ENCODE assay signal across 22 cellular contexts in genomic region chr3:15872807-15873206, GRCh38.
A peak's percentile ranks its signal among the peaks of the same experiment; 100 is the strongest.
DNase-seq lines count a peak whose midpoint lies in the region; ATAC-seq, FAIRE-seq and TF ChIP-seq lines count a peak whose summit lies in the region.
"Had no signal": no experiment of that assay in that cellular context is flagged by ENCODE, and none has a peak within 500 bp of the region (broad histone marks: within the 10 kb centered on the region; RNA-seq: fewer than 3 reads in every experiment).

No MANE protein-coding gene starts in this region.

- H3K27me3 Mint-ChIP-seq in endodermal cell (ENCODE audit: insufficient read depth), result peaks cover 5% of the 10 kb centered on the region
- H3K27me3 Mint-ChIP-seq: CD4-positive, alpha-beta memory T cell; CD8-positive, alpha-beta memory T cell had no signal

- CTCF ChIA-PET in K562 (lab: Yijun Ruan, JAX; ENCODE audit: low intra/inter-chr PET ratio), result no interaction called here
- CTCF ChIA-PET in HepG2 (lab: Yijun Ruan, JAX; ENCODE audit: low intra/inter-chr PET ratio, low total read pairs), result no interaction called here

- FAIRE-seq in K562 (lab: Jason Lieb, UNC), result no peak
- no peak for FAIRE-seq in HepG2 (lab: Jason Lieb, UNC)
- FAIRE-seq: A204.1, D721Med, G401.6, GM12891, GM19239 had no signal

- H3K9me3 ChIP-seq in K562 (replicated peaks; ENCODE audit: control insufficient read depth, insufficient read depth, low read depth, low read length) (no peaks in the 10 kb centered on the region), HepG2 (ENCODE audit: low read length) (no peaks in the 10 kb centered on the region), endodermal cell (ENCODE audit: control insufficient read depth, low read length) (no peaks in the 10 kb centered on the region)
- H3K9me3 ChIP-seq: BE2C had no signal

- no peaks in the 10 kb centered on the region for H3K36me3 Mint-ChIP-seq in endodermal cell (ENCODE audit: low read depth)
- H3K36me3 Mint-ChIP-seq: CD14-positive monocyte had no signal

- no peak overlapping the region for H3K27ac Mint-ChIP-seq in endodermal cell
- H3K27ac Mint-ChIP-seq: CD14-positive monocyte; CD4-positive, alpha-beta memory T cell; CD4-positive, CD25-positive, alpha-beta regulatory T cell; CD8-positive, alpha-beta memory T cell had no signal

- H2AFZ ChIP-seq in K562 (ENCODE audit: low read depth, low read length) (no peak overlapping the region), HepG2 (ENCODE audit: low read length) (no peak overlapping the region)

- POLR2A ChIA-PET in K562 (lab: Yijun Ruan, JAX) (interaction anchor here (0.7 to 0.9 kb wide), 2 partner anchors 9 to 19 kb away, joined by 3 to 4 read pairs; no protein-coding TSS in a partner anchor), HepG2 (lab: Yijun Ruan, JAX) (no interaction called here)

- H3K4me3 ChIP-seq in K562 (no peak overlapping the region), HepG2 (replicated peaks in 1 of 3; ENCODE audit: insufficient read depth in 1 of 3, low read depth in 2 of 3, low read length in 3 of 3) (no peak overlapping the region), endodermal cell (ENCODE audit: low read length) (no peak overlapping the region)
- H3K4me3 ChIP-seq: BLaER1 had no signal

- TF ChIP-seq RAD21 in K562 (CRISPR knock-in tag; conservative IDR thresholded peaks at IDR 0.05 in 1 of 2, IDR thresholded peaks at IDR 0.05 in 1 of 2), result no peak
- TF ChIP-seq RAD21 in HepG2 (CRISPR knock-in tag; IDR thresholded peaks at IDR 0.05), result no peak

- DNase-seq in K562 (ENCODE audit: extremely low read depth in 1 of 4, low spot score in 3 of 4), result no peak
- DNase-seq in HepG2 (ENCODE audit: low spot score), result no peak
- no peak for DNase-seq in germinal center (ENCODE audit: low spot score)
- no peak for DNase-seq in endodermal cell
- no peak for DNase-seq in SKM-1 treated with dmso at 0.1 percent for 144 hours (lab: John Stamatoyannopoulos, UW; ENCODE audit: unreplicated experiment)
- DNase-seq: 8988T; ACHN; BE2C; C1 segment of cervical spinal cord; CD4-positive, alpha-beta memory T cell; CD4-positive, CD25-positive, alpha-beta regulatory T cell; CD8-positive, alpha-beta memory T cell; COR-L47; DMS79 treated with DMSO at 0.1 percent for 48 hours; GF-D8 had no signal

- no peak overlapping the region for H3K9ac ChIP-seq in K562 (ENCODE audit: insufficient read depth in 1 of 2, low read depth in 2 of 2, low read length in 2 of 2)
- no peak overlapping the region for H3K9ac ChIP-seq in HepG2 (ENCODE audit: insufficient read depth, low read depth, low read length)
- H3K9ac ChIP-seq in endodermal cell (ENCODE audit: extremely low read depth, low read length, poor library complexity, severe bottlenecking), result no peak overlapping the region
- H3K9ac ChIP-seq: BLaER1 had no signal

- H3K4me1 Mint-ChIP-seq in endodermal cell, result peaks cover 4% of the 10 kb centered on the region
- H3K4me1 Mint-ChIP-seq: CD14-positive monocyte; CD4-positive, alpha-beta memory T cell; CD4-positive, CD25-positive, alpha-beta regulatory T cell; CD8-positive, alpha-beta memory T cell had no signal

- WGBS in K562 (ENCODE audit: insufficient coverage, low coverage, missing lambda C conversion rate), result 8% methylated on average over 1 of the region's 1 CpG
- WGBS in HepG2 (ENCODE audit: low lambda C conversion rate), result 71% methylated on average over 1 of the region's 1 CpG
- WGBS in endodermal cell (ENCODE audit: insufficient coverage in 1 of 2, insufficient read length in 1 of 2), 2 experiments, result 90 to 100% methylated on average over 1 of the region's 1 CpG

- intact Hi-C loops in K562 (cut with micrococcal nuclease), result no loop called here
- intact Hi-C loops in HepG2 (cut with micrococcal nuclease; ENCODE audit: unreplicated experiment), result no loop called here

- no peaks in the 10 kb centered on the region for H3K9me1 ChIP-seq in K562 (ENCODE audit: control insufficient read depth, insufficient read depth, low read length)

- TF ChIP-seq EP300 in K562 (IDR thresholded peaks at IDR 0.05; ENCODE audit: low read length) (no peak), HepG2 (IDR thresholded peaks at IDR 0.05; ENCODE audit: low read depth in 2 of 2, low read length in 2 of 2) (no peak), HepG2 (CRISPR knock-in tag; IDR thresholded peaks at IDR 0.05; ENCODE audit: borderline replicate concordance) (no peak)

- no peak overlapping the region for H3K27ac ChIP-seq in K562 (ENCODE audit: extremely low read depth, low read depth, low read length)
- no peak overlapping the region for H3K27ac ChIP-seq in HepG2 (ENCODE audit: extremely low read length, insufficient read depth, low read length)
- no peak overlapping the region for H3K27ac ChIP-seq in endodermal cell (ENCODE audit: low read depth, low read length)
- H3K27ac ChIP-seq: BLaER1 had no signal

- in situ Hi-C loops in K562 (cut with MboI) (no loop called here), HepG2 (cut with HindIII; ENCODE audit: extremely low pct_ligation_motif_present, low pct_unique_long_range_greater_than_20kb) (no loop called here)

- no peaks in the 10 kb centered on the region for H4K20me1 ChIP-seq in K562 (replicated peaks; ENCODE audit: control insufficient read depth, insufficient read depth, low read length)
- no peaks in the 10 kb centered on the region for H4K20me1 ChIP-seq in HepG2 (ENCODE audit: insufficient read depth, low read length)
- H4K20me1 ChIP-seq: BLaER1 had no signal

- H3K27me3 ChIP-seq in K562 (ENCODE audit: control insufficient read depth in 2 of 2, insufficient read depth in 2 of 2, low read length in 2 of 2) (no peaks in the 10 kb centered on the region), HepG2 (ENCODE audit: control insufficient read depth in 1 of 2, insufficient read depth in 2 of 2, low read length in 2 of 2) (no peaks in the 10 kb centered on the region), endodermal cell (ENCODE audit: control insufficient read depth, insufficient read depth, low read length, poor library complexity, severe bottlenecking) (no peaks in the 10 kb centered on the region)
- H3K27me3 ChIP-seq: BE2C, BLaER1 had no signal

- H3K4me2 ChIP-seq in K562 (ENCODE audit: insufficient read depth, low read length) (no peak overlapping the region), HepG2 (ENCODE audit: low read depth, low read length) (no peak overlapping the region)
- H3K4me2 ChIP-seq: BLaER1 had no signal

- TF ChIP-seq CTCF in K562 (IDR thresholded peaks at IDR 0.05 in 2 of 3, conservative IDR thresholded peaks at IDR 0.05 in 1 of 3; ENCODE audit: insufficient read depth in 2 of 3, low read depth in 1 of 3, low read length in 3 of 3) (no peak), HepG2 (CRISPR knock-in tag; IDR thresholded peaks at IDR 0.05) (no peak), endodermal cell (conservative IDR thresholded peaks at IDR 0.05) (no peak)

- H3K4me3 Mint-ChIP-seq in endodermal cell, result no peak overlapping the region
- H3K4me3 Mint-ChIP-seq: CD14-positive monocyte; CD4-positive, alpha-beta memory T cell; CD4-positive, CD25-positive, alpha-beta regulatory T cell; CD8-positive, alpha-beta memory T cell had no signal

- ATAC-seq in K562, result no peak
- ATAC-seq in HepG2, result no peak

- TF ChIP-seq POLR2A in K562 (conservative IDR thresholded peaks at IDR 0.05) (no peak), HepG2 (IDR thresholded peaks at IDR 0.05; ENCODE audit: insufficient read depth in 1 of 2, low read depth in 2 of 2, low read length in 2 of 2) (no peak)

- peaks cover 11% of the 10 kb centered on the region for H3K9me3 Mint-ChIP-seq in endodermal cell
- H3K9me3 Mint-ChIP-seq: CD8-positive, alpha-beta memory T cell had no signal

- no peaks in the 10 kb centered on the region for H3K79me2 ChIP-seq in K562 (ENCODE audit: control insufficient read depth, insufficient read depth, low read length)
- no peaks in the 10 kb centered on the region for H3K79me2 ChIP-seq in HepG2 (ENCODE audit: insufficient read depth, low read length)

- peaks cover under 1 to 6% of the 10 kb centered on the region in 2 experiments; a peak in 3 of 5 replicates for H3K4me1 ChIP-seq in K562 (replicated peaks in 1 of 2; ENCODE audit: control insufficient read depth in 2 of 2, insufficient read depth in 2 of 2, low read length in 2 of 2)
- no peaks in the 10 kb centered on the region for H3K4me1 ChIP-seq in HepG2 (ENCODE audit: insufficient read depth, low read length)
- no peaks in the 10 kb centered on the region for H3K4me1 ChIP-seq in endodermal cell (ENCODE audit: control insufficient read depth, insufficient read depth, low read length)
- H3K4me1 ChIP-seq: BE2C, BLaER1 had no signal

- H3K36me3 ChIP-seq in K562 (ENCODE audit: control insufficient read depth, insufficient read depth, low read length) (no peaks in the 10 kb centered on the region), HepG2 (replicated peaks in 1 of 2; ENCODE audit: control insufficient read depth in 1 of 2, insufficient read depth in 2 of 2, low read length in 2 of 2) (no peaks in the 10 kb centered on the region), endodermal cell (ENCODE audit: control insufficient read depth, insufficient read depth, low read length) (no peaks in the 10 kb centered on the region)
- H3K36me3 ChIP-seq: BE2C had no signal

- BruUV-seq in K562 (replicated peaks; lab: Mats Ljungman, UMichigan) (no TSS peak), HepG2 (replicated peaks; lab: Mats Ljungman, UMichigan) (no TSS peak)

TF ChIP-seq in HepG2, 621 proteins besides CTCF, POLR2A, EP300 and RAD21:
- TF ChIP-seq ZNF33A (CRISPR knock-in tag; IDR thresholded peaks at IDR 0.05; ENCODE audit: borderline replicate concordance) (no peak), ZNF704 (CRISPR knock-in tag; IDR thresholded peaks at IDR 0.05; ENCODE audit: borderline replicate concordance) (no peak), ZNF780A (CRISPR knock-in tag; IDR thresholded peaks at IDR 0.05) (no peak), CEBPB (IDR thresholded peaks at IDR 0.05; ENCODE audit: borderline replicate concordance, low read depth, low read length) (0 out of 2 replicates have a peak, but pooled peaks have one; percentile 44), ATM (IDR thresholded peaks at IDR 0.05; ENCODE audit: borderline replicate concordance) (no peak), SAFB2 (CRISPR knock-in tag; IDR thresholded peaks at IDR 0.05; ENCODE audit: borderline replicate concordance, low read depth) (no peak)

Comparison
In these comparisons a context has a peak if more than half of its experiments do, and no peak if none do; other contexts are left out.
1. Of the 241 proteins assayed by ChIP-seq in both HepG2 and K562: peak only in HepG2: none; only in K562: none; in both: CEBPB; in neither: 240.